23 cellular contexts compared by ENCODE assay signal in the genomic region with DNA sequence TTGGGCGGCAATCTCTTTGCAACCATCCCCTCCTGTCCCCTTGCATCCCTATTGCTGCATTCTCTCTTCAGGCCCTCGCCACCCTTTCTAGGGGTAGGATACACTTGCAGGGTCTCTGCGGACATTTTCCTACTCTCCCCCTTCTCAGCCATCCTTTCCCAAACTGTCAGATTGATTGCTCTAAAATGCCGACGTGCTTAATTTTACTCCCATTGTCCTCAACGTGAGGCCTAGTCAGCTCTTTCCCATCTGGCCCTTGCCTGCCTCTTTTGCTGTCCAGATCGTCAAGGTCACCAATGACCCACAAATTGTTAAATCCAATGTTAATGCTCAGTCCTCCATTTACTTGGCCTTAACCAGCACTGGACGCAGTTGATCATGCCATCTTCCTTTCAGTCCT. TPM values are rescaled to one million over a fixed set of nuclear protein-coding genes. Genes with fewer than 3 reads are reported as not detected.
"Had no signal": no experiment of that assay in that cellular context is flagged by ENCODE, and none has a peak within 500 bp of the region (broad histone marks: within the 10 kb centered on the region; RNA-seq: fewer than 3 reads in every experiment).

No MANE protein-coding gene starts in this region.

- H3K4me1 ChIP-seq: esophagus muscularis mucosa, heart right ventricle, left lung, lower lobe of right lung had no signal

- H3K36me3 ChIP-seq: esophagus muscularis mucosa, heart right ventricle, left lung, lower lobe of right lung had no signal

- H3K27me3 ChIP-seq: esophagus muscularis mucosa, foreskin keratinocyte, left lung had no signal

- H3K27ac ChIP-seq: coronary artery, dorsolateral prefrontal cortex, esophagus muscularis mucosa, foreskin keratinocyte, heart right ventricle, left lung, lower lobe of right lung had no signal

- ATAC-seq: heart right ventricle; left cardiac atrium; left lung; left ventricle myocardium superior; lower lobe of right lung; mucosa of descending colon; naive thymus-derived CD8-positive, alpha-beta T cell had no signal

- DNase-seq: dermis blood vessel endothelial cell; dorsolateral prefrontal cortex; effector CD4-positive, alpha-beta T cell; effector memory CD4-positive, alpha-beta T cell; foreskin keratinocyte; glutamatergic neuron; heart right ventricle; hippocampal formation; left cardiac atrium; left lung; left ventricle myocardium superior; lower lobe of right lung; mesenchymal stem cell; mucosa of descending colon; naive B cell; naive thymus-derived CD8-positive, alpha-beta T cell had no signal

- H3K4me3 ChIP-seq: coronary artery, dorsolateral prefrontal cortex, esophagus muscularis mucosa, heart right ventricle, left lung, lower lobe of right lung, mucosa of descending colon had no signal

- H3K9me3 ChIP-seq: esophagus muscularis mucosa, heart right ventricle, left lung, lower lobe of right lung, mucosa of descending colon had no signal

- FAIRE-seq: endothelial cell of umbilical vein, frontal cortex, islet of Langerhans, keratinocyte had no signal

RNA-seq across cellular contexts. Expression of gene LRMDA, which starts 12.7 kb away (rescaled TPM):
- total RNA-seq: foreskin keratinocyte; myocyte; naive thymus-derived CD8-positive, alpha-beta T cell had no signal
- polyA plus RNA-seq: foreskin keratinocyte; keratinocyte; naive thymus-derived CD8-positive, alpha-beta T cell had no signal

RNA-seq across cellular contexts. Expression of gene ZNF503, which starts 17.1 kb away (rescaled TPM):
- polyA plus RNA-seq: naive thymus-derived CD8-positive, alpha-beta T cell had no signal
